Comparison of ENCODE assay signal across 1 cellular context in the genomic region with DNA sequence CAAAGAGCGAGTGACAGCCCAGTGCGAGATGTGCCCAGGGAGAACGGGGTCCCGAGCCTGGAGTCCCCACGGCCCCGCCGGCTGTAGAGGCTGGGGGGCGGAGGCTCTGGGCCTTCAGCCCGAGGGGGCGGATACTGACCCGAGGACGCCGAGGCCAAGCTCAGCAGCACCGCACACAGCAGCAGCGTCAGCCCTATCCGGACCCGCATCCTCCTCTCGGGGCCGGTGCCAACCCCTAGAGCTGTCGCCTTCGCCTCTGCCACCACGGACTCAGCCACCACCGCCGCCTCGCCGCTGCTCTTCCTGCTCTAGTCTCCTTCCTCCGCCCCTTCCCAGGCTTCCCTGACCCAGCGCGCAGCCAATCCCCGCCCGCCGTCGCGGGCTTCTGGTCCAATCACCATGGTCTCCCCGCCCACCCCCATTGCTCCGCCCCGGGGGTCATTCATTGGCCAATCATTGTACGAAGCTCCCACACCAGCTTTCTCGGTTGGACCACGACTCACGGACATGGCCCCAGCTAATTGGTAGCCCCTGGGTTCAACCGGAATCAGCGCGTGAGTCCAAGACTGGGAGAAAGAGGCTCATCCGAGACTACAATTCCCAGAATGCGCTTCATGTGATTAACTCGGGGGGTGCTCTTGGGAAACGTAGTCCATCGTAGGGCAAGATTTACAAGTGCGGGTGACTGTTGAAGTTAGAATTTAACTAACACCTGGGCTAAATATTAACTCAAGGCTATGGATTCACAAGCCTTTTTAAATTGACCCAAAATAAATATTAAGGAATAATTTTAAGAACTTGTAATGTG.
A peak's percentile ranks its signal among the peaks of the same experiment; 100 is the strongest.
TF ChIP-seq lines count a peak whose summit lies in the region.

Gene SEL1L (minus strand): TSS at position 318 of the 808 bp plus-strand sequence. CDS start 109 bp downstream, at position 209.

TF ChIP-seq in HEK293, 187 proteins besides CTCF, POLR2A, EP300 and RAD21 (continued from another document):
- 0 out of 2 replicates have a peak, but pooled peaks have one; percentile 37 for TF ChIP-seq HIC1 (tag by site-specific recombination; IDR thresholded peaks at IDR 0.05)
- TF ChIP-seq, protein P1, sequence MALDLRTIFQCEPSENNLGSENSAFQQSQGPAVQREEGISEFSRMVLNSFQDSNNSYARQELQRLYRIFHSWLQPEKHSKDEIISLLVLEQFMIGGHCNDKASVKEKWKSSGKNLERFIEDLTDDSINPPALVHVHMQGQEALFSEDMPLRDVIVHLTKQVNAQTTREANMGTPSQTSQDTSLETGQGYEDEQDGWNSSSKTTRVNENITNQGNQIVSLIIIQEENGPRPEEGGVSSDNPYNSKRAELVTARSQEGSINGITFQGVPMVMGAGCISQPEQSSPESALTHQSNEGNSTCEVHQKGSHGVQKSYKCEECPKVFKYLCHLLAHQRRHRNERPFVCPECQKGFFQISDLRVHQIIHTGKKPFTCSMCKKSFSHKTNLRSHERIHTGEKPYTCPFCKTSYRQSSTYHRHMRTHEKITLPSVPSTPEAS (tag by site-specific recombination; IDR thresholded peaks at IDR 0.05): no peak
- no peak for TF ChIP-seq OSR2 (tag by site-specific recombination; IDR thresholded peaks at IDR 0.05)
- no peak for TF ChIP-seq ZNF248 (tag by site-specific recombination; IDR thresholded peaks at IDR 0.05)
- TF ChIP-seq GLIS2 (tag by site-specific recombination; IDR thresholded peaks at IDR 0.05): peak; percentile 55
- TF ChIP-seq ZBTB1 (tag by site-specific recombination; IDR thresholded peaks at IDR 0.05): no peak
- TF ChIP-seq PATZ1 (tag by site-specific recombination; IDR thresholded peaks at IDR 0.05): 0 out of 2 replicates have a peak, but pooled peaks have one; percentile 33
- TF ChIP-seq ZNF169 (tag by site-specific recombination; IDR thresholded peaks at IDR 0.05): no peak
- TF ChIP-seq IKZF3 (tag by site-specific recombination; IDR thresholded peaks at IDR 0.05): no peak
- peak; percentile 89 for TF ChIP-seq KLF9 (tag by site-specific recombination; IDR thresholded peaks at IDR 0.05; ENCODE audit: low read depth)
- TF ChIP-seq ZBTB48 (tag by site-specific recombination; IDR thresholded peaks at IDR 0.05): 0 out of 2 replicates have a peak, but pooled peaks have one; percentile 27
- TF ChIP-seq ZNF521 (tag by site-specific recombination; IDR thresholded peaks at IDR 0.05): no peak
- TF ChIP-seq ZBTB20 (tag by site-specific recombination; IDR thresholded peaks at IDR 0.05): peak; percentile 86
- no peak for TF ChIP-seq ZNF629 (tag by site-specific recombination; IDR thresholded peaks at IDR 0.05)
- TF ChIP-seq KLF16 (tag by site-specific recombination; IDR thresholded peaks at IDR 0.05): peak; percentile 82
- TF ChIP-seq MEIS1 (CRISPR knock-in tag; IDR thresholded peaks at IDR 0.05; ENCODE audit: borderline replicate concordance): no peak
- no peak for TF ChIP-seq BCL11B (tag by site-specific recombination; IDR thresholded peaks at IDR 0.05; ENCODE audit: low read depth)
- TF ChIP-seq ZNF341 (tag by site-specific recombination; IDR thresholded peaks at IDR 0.05; ENCODE audit: low read depth): peak; percentile 44; the same call in 1 of the 2 replicates
- TF ChIP-seq ZNF48 (tag by site-specific recombination; IDR thresholded peaks at IDR 0.05): no peak
- no peak for TF ChIP-seq ZNF37A (tag by site-specific recombination; IDR thresholded peaks at IDR 0.05)
- TF ChIP-seq ZBTB17 (tag by site-specific recombination; IDR thresholded peaks at IDR 0.05): peak; percentile 29; the same call in 1 of the 2 replicates
- TF ChIP-seq ZNF274 (IDR thresholded peaks at IDR 0.05; ENCODE audit: low read length): no peak
- TF ChIP-seq ZNF274 (tag by site-specific recombination; IDR thresholded peaks at IDR 0.05; ENCODE audit: borderline replicate concordance): no peak
- TF ChIP-seq SALL2 (tag by site-specific recombination; IDR thresholded peaks at IDR 0.05; ENCODE audit: borderline replicate concordance): no peak
- TF ChIP-seq TCF7L2 (IDR thresholded peaks at IDR 0.05; ENCODE audit: borderline replicate concordance, low read depth, low read length): no peak
- peak; percentile 76 for TF ChIP-seq ZNF501 (tag by site-specific recombination; IDR thresholded peaks at IDR 0.05)
- no peak for TF ChIP-seq ZNF114 (tag by site-specific recombination; IDR thresholded peaks at IDR 0.05)
TF ChIP-seq in HEK293: peak in this region for 25.
